Comparison of ENCODE assay signal across 17 cellular contexts in the genomic region with DNA sequence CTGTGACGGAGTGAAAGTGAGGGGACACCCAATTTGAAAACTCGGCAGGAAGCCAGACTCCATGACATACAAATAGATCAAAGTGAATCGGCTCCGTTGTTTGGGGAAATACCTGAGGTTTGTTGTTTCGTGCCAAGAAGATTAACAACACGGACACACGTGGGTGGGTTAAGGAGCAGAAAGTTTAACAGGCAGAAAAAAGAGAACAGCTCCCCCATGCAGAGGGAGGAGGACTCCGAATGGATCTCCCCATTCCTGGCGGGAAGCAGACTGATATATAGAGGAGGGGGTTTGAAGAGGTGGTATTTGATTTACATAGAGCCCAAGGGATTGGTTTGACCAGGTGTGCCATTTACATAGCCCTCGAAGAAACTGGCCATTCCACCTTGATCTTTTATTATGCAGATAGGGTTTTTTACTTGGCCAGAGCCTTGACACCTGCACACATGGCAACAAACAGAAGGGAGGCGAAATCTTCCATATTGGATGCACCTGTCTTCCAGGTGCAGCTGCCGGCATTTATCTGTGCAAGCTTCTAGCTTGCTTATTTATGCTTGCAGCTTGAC. TPM values are rescaled to one million over a fixed set of nuclear protein-coding genes. Genes with fewer than 3 reads are reported as not detected.
DNase-seq lines count a peak whose midpoint lies in the region; ATAC-seq, FAIRE-seq and TF ChIP-seq lines count a peak whose summit lies in the region.
"Had no signal": no experiment of that assay in that cellular context is flagged by ENCODE, and none has a peak within 500 bp of the region (broad histone marks: within the 10 kb centered on the region; RNA-seq: fewer than 3 reads in every experiment).

No MANE protein-coding gene starts in this region.

- peak overlapping the region; percentile 82 for H2BK120ac ChIP-seq in mesendoderm (ENCODE audit: low read depth, low read length)

- peak overlapping the region; percentile 81 for H3K18ac ChIP-seq in mesendoderm (ENCODE audit: low read length)

- H3K4me1 Mint-ChIP-seq in activated CD4-positive, alpha-beta T cell treated with anti-CD3 and anti-CD28 coated beads, Interleukin-2, amount 10 ng/mL, durations not matched to agents 24 days and 14 days, result peaks cover 17% of the 10 kb centered on the region
- H3K4me1 Mint-ChIP-seq in IgD-negative memory B cell, result peaks cover 10 to 19% (median 13%) of the 10 kb centered on the region in 3 donors
- no peaks in the 10 kb centered on the region for H3K4me1 Mint-ChIP-seq in astrocyte (ENCODE audit: low read depth, unreplicated experiment)
- peaks cover 11% of the 10 kb centered on the region; the same call in 1 of the 2 replicates for H3K4me1 Mint-ChIP-seq in HFFc6 (ENCODE audit: low read depth)

- intact Hi-C loops in activated CD4-positive, alpha-beta T cell treated with anti-CD3 and anti-CD28 coated beads, Interleukin-2, amount 10 ng/mL, durations not matched to agents 24 days and 14 days (cut with micrococcal nuclease), result no loop called here
- intact Hi-C loops in left cardiac atrium (cut with DNase I), result no loop called here

- H3K9ac ChIP-seq in astrocyte (ENCODE audit: low read length) (no peak overlapping the region), mesendoderm (ENCODE audit: low read length) (peak overlapping the region; percentile 15)
- H3K9ac ChIP-seq: SK-N-SH had no signal

- H2AK5ac ChIP-seq in mesendoderm (ENCODE audit: low read length), result peak overlapping the region; percentile 65

- H4K20me1 ChIP-seq in astrocyte (ENCODE audit: insufficient read depth, low read length), result no peaks in the 10 kb centered on the region

- H3K27me3 ChIP-seq in astrocyte (ENCODE audit: insufficient read depth, low read length) (no peaks in the 10 kb centered on the region), mesendoderm (ENCODE audit: insufficient read depth, low read length, poor library complexity) (no peaks in the 10 kb centered on the region)
- H3K27me3 ChIP-seq: gastroesophageal sphincter, vagina had no signal

- no peak overlapping the region for H4K5ac ChIP-seq in mesendoderm (ENCODE audit: low read length)

- peaks cover 4% of the 10 kb centered on the region for H3K27me3 Mint-ChIP-seq in activated CD4-positive, alpha-beta T cell treated with anti-CD3 and anti-CD28 coated beads, Interleukin-2, amount 10 ng/mL, durations not matched to agents 24 days and 14 days
- H3K27me3 Mint-ChIP-seq in IgD-negative memory B cell, result peaks cover 2% of the 10 kb centered on the region
- H3K27me3 Mint-ChIP-seq in astrocyte (ENCODE audit: low read depth, unreplicated experiment), result no peaks in the 10 kb centered on the region
- peaks cover 11% of the 10 kb centered on the region for H3K27me3 Mint-ChIP-seq in HFFc6 (ENCODE audit: insufficient read depth)

- peaks cover 2% of the 10 kb centered on the region for H3K9me3 ChIP-seq in astrocyte (ENCODE audit: insufficient read depth, low read depth, low read length)
- H3K9me3 ChIP-seq: gastroesophageal sphincter, SK-N-SH, vagina had no signal

- DNase-seq in activated CD4-positive, alpha-beta T cell treated with anti-CD3 and anti-CD28 coated beads, Interleukin-2, amount 10 ng/mL, durations not matched to agents 24 days and 14 days, result peak; percentile 47
- DNase-seq in activated CD4-positive, alpha-beta T cell treated with anti-CD3 and anti-CD28 coated beads, Interleukin-2, amount 50 U/mL, for 1 hour, result no peak
- DNase-seq in astrocyte (ENCODE audit: low read depth) (no peak), mesendoderm (no peak), nucleus accumbens (lab: John Stamatoyannopoulos, UW) (no peak), HFFc6 (no peak), left cardiac atrium (no peak)
- DNase-seq: CD8-positive, alpha-beta memory T cell; cortex of kidney; EL; NCI-H2029; NCI-H524 treated with DMSO at 0.1 percent for 48 hours; SK-N-SH had no signal

- H3K4me2 ChIP-seq in astrocyte (ENCODE audit: low read length), result peak overlapping the region; percentile 25
- no peak overlapping the region for H3K4me2 ChIP-seq in mesendoderm (ENCODE audit: low read length)
- H3K4me2 ChIP-seq: SK-N-SH had no signal

- peak overlapping the region; percentile 24 for H2BK5ac ChIP-seq in mesendoderm (ENCODE audit: low read length)

- no peaks in the 10 kb centered on the region for H3K79me1 ChIP-seq in mesendoderm (ENCODE audit: low read length)

- H3K36me3 ChIP-seq in astrocyte (ENCODE audit: insufficient read depth, low read length) (no peaks in the 10 kb centered on the region), mesendoderm (ENCODE audit: control insufficient read depth, insufficient read depth, low read length) (no peaks in the 10 kb centered on the region)
- H3K36me3 ChIP-seq: vagina had no signal

- H3K4me3 ChIP-seq in astrocyte (ENCODE audit: insufficient read depth, low read depth, low read length), result no peak overlapping the region
- H3K4me3 ChIP-seq in mesendoderm (ENCODE audit: low read length), result no peak overlapping the region
- H3K4me3 ChIP-seq: gastroesophageal sphincter, vagina had no signal

- peaks cover 19% of the 10 kb centered on the region for H3K36me3 Mint-ChIP-seq in activated CD4-positive, alpha-beta T cell treated with anti-CD3 and anti-CD28 coated beads, Interleukin-2, amount 10 ng/mL, durations not matched to agents 24 days and 14 days (ENCODE audit: low read depth)
- H3K36me3 Mint-ChIP-seq in IgD-negative memory B cell, result peaks cover 2% of the 10 kb centered on the region
- H3K36me3 Mint-ChIP-seq in astrocyte (ENCODE audit: low read depth, unreplicated experiment), result peaks cover 10% of the 10 kb centered on the region
- peaks cover 32% of the 10 kb centered on the region for H3K36me3 Mint-ChIP-seq in HFFc6 (ENCODE audit: low read depth)

- H2AFZ ChIP-seq in astrocyte (ENCODE audit: low read depth, low read length), result no peak overlapping the region

- peaks cover 4% of the 10 kb centered on the region for H3K9me3 Mint-ChIP-seq in activated CD4-positive, alpha-beta T cell treated with anti-CD3 and anti-CD28 coated beads, Interleukin-2, amount 10 ng/mL, durations not matched to agents 24 days and 14 days
- H3K9me3 Mint-ChIP-seq in IgD-negative memory B cell (peaks cover 0 to 5% (median 0%) of the 10 kb centered on the region in 3 donors), astrocyte (ENCODE audit: unreplicated experiment) (no peaks in the 10 kb centered on the region), HFFc6 (peaks cover 5% of the 10 kb centered on the region)

- no peak overlapping the region for H4K8ac ChIP-seq in mesendoderm (ENCODE audit: low read depth, low read length)

- no peak for TF ChIP-seq CTCF in astrocyte (IDR thresholded peaks at IDR 0.05; ENCODE audit: insufficient read depth, low read depth, low read length)
- TF ChIP-seq CTCF in HFFc6 (IDR thresholded peaks at IDR 0.05), result no peak

- no peak for FAIRE-seq in astrocyte (lab: Jason Lieb, UNC)
- FAIRE-seq: RCC 7860 had no signal

- peak overlapping the region; percentile 38 for H3K23ac ChIP-seq in mesendoderm (ENCODE audit: low read length)

- no peak overlapping the region for H3K4ac ChIP-seq in mesendoderm (ENCODE audit: low read depth, low read length)

- H3K79me2 ChIP-seq in astrocyte (ENCODE audit: insufficient read depth, low read length), result peaks cover under 1% of the 10 kb centered on the region
- H3K79me2 ChIP-seq in mesendoderm (ENCODE audit: control insufficient read depth, insufficient read depth, low read length), result peaks cover under 1% of the 10 kb centered on the region

- no peaks in the 10 kb centered on the region for H3K4me1 ChIP-seq in astrocyte (ENCODE audit: insufficient read depth, low read length)
- peaks cover 13% of the 10 kb centered on the region for H3K4me1 ChIP-seq in mesendoderm (ENCODE audit: control insufficient read depth, low read depth, low read length)
- H3K4me1 ChIP-seq: vagina had no signal

- no peak overlapping the region for H2BK15ac ChIP-seq in mesendoderm (replicated peaks; ENCODE audit: low read depth)

- peak overlapping the region; percentile 56 for H3K56ac ChIP-seq in mesendoderm (ENCODE audit: low read length)

- H3K27ac Mint-ChIP-seq in activated CD4-positive, alpha-beta T cell treated with anti-CD3 and anti-CD28 coated beads, Interleukin-2, amount 10 ng/mL, durations not matched to agents 24 days and 14 days, result peak overlapping the region; percentile 71
- H3K27ac Mint-ChIP-seq in IgD-negative memory B cell (peak overlapping the region in 2 of 3 donors; percentile 49 to 67), astrocyte (ENCODE audit: unreplicated experiment) (no peak overlapping the region), HFFc6 (no peak overlapping the region)

- no CpG with 5 or more reads among the region's 12 CpGs for WGBS in mesendoderm (ENCODE audit: extremely low coverage, insufficient coverage, low lambda C conversion rate)

- peak overlapping the region; percentile 32 for H3K4me3 Mint-ChIP-seq in activated CD4-positive, alpha-beta T cell treated with anti-CD3 and anti-CD28 coated beads, Interleukin-2, amount 10 ng/mL, durations not matched to agents 24 days and 14 days
- peak overlapping the region in 1 of 4 donors; percentile 71 for H3K4me3 Mint-ChIP-seq in IgD-negative memory B cell
- no peak overlapping the region for H3K4me3 Mint-ChIP-seq in astrocyte (ENCODE audit: unreplicated experiment)
- no peak overlapping the region for H3K4me3 Mint-ChIP-seq in HFFc6

- no peak for ATAC-seq in left cardiac atrium
- ATAC-seq: gastroesophageal sphincter had no signal

- H3K27ac ChIP-seq in astrocyte (ENCODE audit: low read depth, low read length) (no peak overlapping the region), mesendoderm (ENCODE audit: low read depth, low read length) (peak overlapping the region; percentile 45)
- H3K27ac ChIP-seq: gastroesophageal sphincter, vagina had no signal

RNA-seq across cellular contexts. Expression of a gene that starts 4.8 kb away (rescaled TPM):
- 88.0 and 91.7 TPM in 2 replicates for total RNA-seq in activated CD4-positive, alpha-beta T cell treated with anti-CD3 and anti-CD28 coated beads, Interleukin-2, amount 10 ng/mL, durations not matched to agents 24 days and 14 days
- 14.9 TPM for polyA plus RNA-seq in IgD-negative memory B cell
- total RNA-seq in astrocyte (39.4 and 41.2 TPM in 2 replicates), left cardiac atrium (10 to 100 TPM; 26.9 to 32.1 TPM)
- 32.1 TPM for polyA plus RNA-seq in mesendoderm (2013, experiment 1 of 2)
- 32.5 TPM for polyA plus RNA-seq in mesendoderm (2013, experiment 2 of 2)
- 10 to 100 TPM; 43.9 to 51.3 (median 47.8) TPM for total RNA-seq in HFFc6 (2021; fragmentation: NEBNext Ultra II Directional; extraction: Animal tissue kit (Norgen Biotek cat#: 25700))

Comparison
In these comparisons a context has a peak if more than half of its experiments do, and no peak if none do; other contexts are left out.
1. H3K27ac Mint-ChIP-seq: peak in activated CD4-positive, alpha-beta T cell treated with anti-CD3 and anti-CD28 coated beads, Interleukin-2, amount 10 ng/mL, durations not matched to agents 24 days and 14 days (single experiment) and IgD-negative memory B cell (2 of 3); none in astrocyte (single experiment) and HFFc6 (single experiment).